ENCODE assay signal across 8 cellular contexts in the genomic region with DNA sequence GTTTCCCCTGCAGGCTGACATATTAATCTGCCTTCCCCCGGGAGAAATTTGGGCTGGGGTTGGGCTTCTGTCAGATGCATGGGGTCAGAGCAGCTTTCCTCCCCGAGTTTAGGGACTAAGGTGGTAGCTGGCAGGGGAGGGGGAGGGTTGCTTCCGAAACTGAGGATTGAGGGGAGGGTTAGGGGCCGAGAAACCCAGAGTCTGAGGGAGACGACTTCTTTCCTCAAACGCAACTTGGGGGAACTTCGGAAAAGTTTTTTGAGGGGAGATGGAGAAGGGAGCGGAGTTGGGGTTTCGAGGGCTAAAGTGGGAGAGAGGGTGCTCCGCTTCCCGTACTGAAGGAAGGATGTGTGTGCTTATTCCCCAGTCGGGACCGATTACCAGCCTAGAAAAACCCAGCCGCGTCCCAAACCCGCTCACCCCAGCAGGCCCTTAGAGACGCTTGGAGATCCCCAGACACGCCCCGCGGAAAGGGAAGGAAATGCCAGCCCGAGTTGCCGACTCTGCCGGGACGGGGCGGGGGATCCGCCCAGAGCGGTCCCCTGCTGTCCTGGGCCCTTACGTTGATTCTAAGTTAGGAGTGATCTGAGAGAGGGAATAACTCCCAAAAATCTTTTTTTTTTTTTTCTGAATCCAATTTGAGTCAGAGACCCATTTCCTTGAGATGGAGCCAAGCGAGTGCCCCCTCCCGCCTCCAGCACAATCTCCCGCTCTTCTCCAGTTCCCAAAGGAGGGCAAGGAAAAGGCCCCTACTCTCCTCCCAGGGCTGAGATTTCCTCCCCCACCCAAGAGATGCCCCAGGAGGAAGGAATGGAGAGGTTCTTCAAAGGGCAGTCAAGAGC.
DNase-seq lines count a peak whose midpoint lies in the region; ATAC-seq and TF ChIP-seq lines count a peak whose summit lies in the region.

No MANE protein-coding gene starts in this region.

- intact Hi-C loops in mucosa of descending colon (cut with DNase I, micrococcal nuclease) = no loop called here
- intact Hi-C loops in uterus (cut with DNase I; ENCODE audit: low total_unique reads) = no loop called here

- H3K4me3 ChIP-seq in endodermal cell (ENCODE audit: low read length) (peak overlapping the region; percentile 74), mucosa of descending colon (no peak overlapping the region), uterus (peak overlapping the region; percentile 50 to 73)

- H3K27me3 ChIP-seq in endodermal cell (ENCODE audit: control insufficient read depth, insufficient read depth, low read length, poor library complexity, severe bottlenecking) (peaks cover 97% of the 10 kb centered on the region), uterus (peaks cover 0 to 18% of the 10 kb centered on the region in 2 donors)

- H3K27ac Mint-ChIP-seq in endodermal cell = no peak overlapping the region

- H3K4me3 Mint-ChIP-seq in endodermal cell = peak overlapping the region; percentile 50

- H3K27ac ChIP-seq in endodermal cell (ENCODE audit: low read depth, low read length) (no peak overlapping the region), uterus (peak overlapping the region; percentile 70 to 71)

- H3K36me3 Mint-ChIP-seq in endodermal cell (ENCODE audit: low read depth) = no peaks in the 10 kb centered on the region

- H3K27me3 Mint-ChIP-seq in endodermal cell (ENCODE audit: insufficient read depth) = peaks cover 100% of the 10 kb centered on the region

- peak; percentile 40 to 46 for TF ChIP-seq POLR2A in uterus (IDR thresholded peaks at IDR 0.05)

- 5% methylated on average over 14 to 31 of the region's 31 CpGs for WGBS in endodermal cell (ENCODE audit: insufficient coverage in 1 of 2, insufficient read length in 1 of 2), 2 experiments

- H3K4me1 Mint-ChIP-seq in endodermal cell = peaks cover 22% of the 10 kb centered on the region

- H3K9ac ChIP-seq in endodermal cell (ENCODE audit: extremely low read depth, low read length, poor library complexity, severe bottlenecking) = no peak overlapping the region

- H3K9me3 ChIP-seq in endodermal cell (ENCODE audit: control insufficient read depth, low read length) (no peaks in the 10 kb centered on the region), mucosa of descending colon (no peaks in the 10 kb centered on the region), uterus (no peaks in the 10 kb centered on the region)

- H3K36me3 ChIP-seq in endodermal cell (ENCODE audit: control insufficient read depth, insufficient read depth, low read length) (no peaks in the 10 kb centered on the region), mucosa of descending colon (ENCODE audit: low read depth) (no peaks in the 10 kb centered on the region), uterus (no peaks in the 10 kb centered on the region)

- H3K9me3 Mint-ChIP-seq in endodermal cell = no peaks in the 10 kb centered on the region

- peak; percentile 38 for DNase-seq in stimulated activated CD4-positive, alpha-beta T cell treated with anti-CD3 and anti-CD28 coated beads, Interleukin-15, amount 100 ng/mL, for 24 hours
- no peak for DNase-seq in stimulated activated CD4-positive, alpha-beta T cell treated with anti-CD3 and anti-CD28 coated beads, Interleukin-1b, Interleukin-23, amount 100 ng/mL, for 48 hours
- DNase-seq in endodermal cell (peak; percentile 87), mucosa of descending colon (peak; percentile 53 to 63 (median 54)), uterus (peak; percentile 54 to 79), LoVo (ENCODE audit: low spot score) (no peak), T-helper 9 cell (no peak)

- TF ChIP-seq CTCF in endodermal cell (conservative IDR thresholded peaks at IDR 0.05) = no peak
- TF ChIP-seq CTCF in mucosa of descending colon (IDR thresholded peaks at IDR 0.05) = no peak
- no peak for TF ChIP-seq CTCF in uterus (IDR thresholded peaks at IDR 0.05)

- peak; percentile 68 for ATAC-seq in mucosa of descending colon
- no peak for ATAC-seq in HG03095 (IDR thresholded peaks at IDR 0.05; ENCODE audit: unreplicated experiment)

- H3K4me1 ChIP-seq in endodermal cell (ENCODE audit: control insufficient read depth, insufficient read depth, low read length) (peaks cover 6% of the 10 kb centered on the region), mucosa of descending colon (ENCODE audit: low read depth) (no peaks in the 10 kb centered on the region), uterus (no peaks in the 10 kb centered on the region)

Comparison
In these comparisons a context has a peak if more than half of its experiments do, and no peak if none do; other contexts are left out.
1. DNase-seq: peak in stimulated activated CD4-positive, alpha-beta T cell treated with anti-CD3 and anti-CD28 coated beads, Interleukin-15, amount 100 ng/mL, for 24 hours (single experiment), endodermal cell (single experiment), mucosa of descending colon (3 of 3) and uterus (2 of 2); none in stimulated activated CD4-positive, alpha-beta T cell treated with anti-CD3 and anti-CD28 coated beads, Interleukin-1b, Interleukin-23, amount 100 ng/mL, for 48 hours (single experiment), LoVo (single experiment) and T-helper 9 cell (single experiment).